ENCODE assay signal across 1 cellular context in the genomic region with DNA sequence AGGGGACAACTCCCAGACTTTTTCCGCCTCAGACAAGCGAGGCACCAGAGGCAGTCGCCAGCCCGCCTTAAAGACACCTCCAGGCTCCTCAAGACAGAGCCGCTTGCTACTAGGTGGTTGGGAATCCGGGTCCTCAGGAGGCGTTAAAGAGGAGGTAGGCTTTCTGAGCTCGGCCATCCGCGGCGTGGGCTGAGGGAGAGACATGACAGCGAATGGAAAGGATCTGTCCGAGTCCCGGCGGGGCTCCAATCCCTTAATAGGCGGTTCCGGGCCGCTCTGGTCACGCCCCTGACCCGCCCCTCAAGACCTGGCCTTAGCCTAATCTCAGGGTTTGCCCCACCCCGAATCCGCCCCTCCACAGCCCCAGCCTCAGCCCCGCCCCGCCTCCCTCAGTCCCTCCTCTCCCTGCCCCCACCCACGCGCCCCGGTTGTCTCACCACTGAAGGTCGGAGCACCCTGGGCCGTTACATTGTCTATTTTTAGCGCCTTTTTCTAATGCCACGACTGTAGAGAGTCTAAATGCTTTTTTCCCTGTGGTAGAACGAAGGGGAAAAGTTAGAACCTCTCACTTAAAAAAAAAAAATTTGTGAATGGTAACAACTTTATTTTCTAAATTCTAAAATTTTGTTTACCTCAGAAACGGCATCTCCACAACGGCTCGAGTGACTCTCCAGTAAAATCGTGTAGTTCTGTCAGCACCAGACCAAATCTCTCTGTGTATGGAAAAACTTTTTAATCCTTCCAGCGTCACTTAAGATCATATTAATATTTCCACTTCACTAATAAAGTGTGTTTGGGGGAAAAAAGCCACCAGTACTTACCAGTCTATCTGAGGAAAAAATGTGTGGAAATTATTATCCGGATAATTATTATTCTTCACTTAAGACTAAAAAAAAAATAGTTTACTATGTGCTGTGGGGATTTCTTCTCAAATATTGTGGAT.
A peak's percentile ranks its signal among the peaks of the same experiment; 100 is the strongest.
TF ChIP-seq lines count a peak whose summit lies in the region.

A gene (minus strand): TSS at position 229 of the 943 bp plus-strand sequence. CDS start 25 bp downstream, at position 204.

TF ChIP-seq in HepG2, 621 proteins besides CTCF, POLR2A, EP300 and RAD21 (continued from another document and continues in another):
- TF ChIP-seq, protein P1, sequence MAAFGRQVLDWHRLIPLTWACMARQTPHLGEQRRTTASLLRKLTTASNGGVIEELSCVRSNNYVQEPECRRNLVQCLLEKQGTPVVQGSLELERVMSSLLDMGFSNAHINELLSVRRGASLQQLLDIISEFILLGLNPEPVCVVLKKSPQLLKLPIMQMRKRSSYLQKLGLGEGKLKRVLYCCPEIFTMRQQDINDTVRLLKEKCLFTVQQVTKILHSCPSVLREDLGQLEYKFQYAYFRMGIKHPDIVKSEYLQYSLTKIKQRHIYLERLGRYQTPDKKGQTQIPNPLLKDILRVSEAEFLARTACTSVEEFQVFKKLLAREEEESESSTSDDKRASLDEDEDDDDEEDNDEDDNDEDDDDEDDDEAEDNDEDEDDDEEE (CRISPR knock-in tag; IDR thresholded peaks at IDR 0.05) = peak; percentile 51
- no peak for TF ChIP-seq PRPF4 (IDR thresholded peaks at IDR 0.05; ENCODE audit: low read depth, low read length, poor library complexity, severe bottlenecking)
- TF ChIP-seq, protein P2, sequence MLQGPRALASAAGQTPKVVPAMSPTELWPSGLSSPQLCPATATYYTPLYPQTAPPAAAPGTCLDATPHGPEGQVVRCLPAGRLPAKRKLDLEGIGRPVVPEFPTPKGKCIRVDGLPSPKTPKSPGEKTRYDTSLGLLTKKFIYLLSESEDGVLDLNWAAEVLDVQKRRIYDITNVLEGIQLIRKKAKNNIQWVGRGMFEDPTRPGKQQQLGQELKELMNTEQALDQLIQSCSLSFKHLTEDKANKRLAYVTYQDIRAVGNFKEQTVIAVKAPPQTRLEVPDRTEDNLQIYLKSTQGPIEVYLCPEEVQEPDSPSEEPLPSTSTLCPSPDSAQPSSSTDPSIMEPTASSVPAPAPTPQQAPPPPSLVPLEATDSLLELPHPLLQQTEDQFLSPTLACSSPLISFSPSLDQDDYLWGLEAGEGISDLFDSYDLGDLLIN (CRISPR knock-in tag; IDR thresholded peaks at IDR 0.05; ENCODE audit: borderline replicate concordance) = 0 out of 2 replicates have a peak, but pooled peaks have one; percentile 6
- TF ChIP-seq ZBTB7B (CRISPR knock-in tag; IDR thresholded peaks at IDR 0.05) = 0 out of 2 replicates have a peak, but pooled peaks have one; percentile 39
- TF ChIP-seq, protein P3, sequence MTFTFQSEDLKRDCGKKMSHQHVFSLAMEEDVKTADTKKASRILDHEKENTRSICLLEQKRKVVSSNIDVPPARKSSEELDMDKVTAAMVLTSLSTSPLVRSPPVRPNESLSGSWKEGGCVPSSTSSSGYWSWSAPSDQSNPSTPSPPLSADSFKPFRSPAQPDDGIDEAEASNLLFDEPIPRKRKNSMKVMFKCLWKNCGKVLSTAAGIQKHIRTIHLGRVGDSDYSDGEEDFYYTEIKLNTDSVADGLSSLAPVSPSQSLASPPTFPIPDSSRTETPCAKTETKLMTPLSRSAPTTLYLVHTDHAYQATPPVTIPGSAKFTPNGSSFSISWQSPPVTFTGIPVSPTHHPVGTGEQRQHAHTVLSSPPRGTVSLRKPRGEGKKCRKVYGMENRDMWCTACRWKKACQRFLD (CRISPR knock-in tag; IDR thresholded peaks at IDR 0.05; ENCODE audit: borderline replicate concordance) = no peak
- TF ChIP-seq MEF2D (CRISPR knock-in tag; IDR thresholded peaks at IDR 0.05) = peak; percentile 61; the same call in 1 of the 2 replicates
- TF ChIP-seq GABPB1 (CRISPR knock-in tag; IDR thresholded peaks at IDR 0.05) = peak; percentile 28; the same call in 1 of the 2 replicates
- TF ChIP-seq IKZF4 (CRISPR knock-in tag; IDR thresholded peaks at IDR 0.05; ENCODE audit: borderline replicate concordance, low read depth, not compliant biosample characterization) = peak; percentile 62
- TF ChIP-seq POLR2AphosphoS5 (IDR thresholded peaks at IDR 0.05; ENCODE audit: low read depth, low read length) = peak; percentile 46; the same call in 1 of the 2 replicates
- TF ChIP-seq NFRKB (IDR thresholded peaks at IDR 0.05) = no peak
- TF ChIP-seq, protein P4, sequence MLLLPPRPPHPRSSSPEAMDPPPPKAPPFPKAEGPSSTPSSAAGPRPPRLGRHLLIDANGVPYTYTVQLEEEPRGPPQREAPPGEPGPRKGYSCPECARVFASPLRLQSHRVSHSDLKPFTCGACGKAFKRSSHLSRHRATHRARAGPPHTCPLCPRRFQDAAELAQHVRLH (CRISPR knock-in tag; IDR thresholded peaks at IDR 0.05; ENCODE audit: borderline replicate concordance, low read depth) = no peak
- TF ChIP-seq, protein P5, sequence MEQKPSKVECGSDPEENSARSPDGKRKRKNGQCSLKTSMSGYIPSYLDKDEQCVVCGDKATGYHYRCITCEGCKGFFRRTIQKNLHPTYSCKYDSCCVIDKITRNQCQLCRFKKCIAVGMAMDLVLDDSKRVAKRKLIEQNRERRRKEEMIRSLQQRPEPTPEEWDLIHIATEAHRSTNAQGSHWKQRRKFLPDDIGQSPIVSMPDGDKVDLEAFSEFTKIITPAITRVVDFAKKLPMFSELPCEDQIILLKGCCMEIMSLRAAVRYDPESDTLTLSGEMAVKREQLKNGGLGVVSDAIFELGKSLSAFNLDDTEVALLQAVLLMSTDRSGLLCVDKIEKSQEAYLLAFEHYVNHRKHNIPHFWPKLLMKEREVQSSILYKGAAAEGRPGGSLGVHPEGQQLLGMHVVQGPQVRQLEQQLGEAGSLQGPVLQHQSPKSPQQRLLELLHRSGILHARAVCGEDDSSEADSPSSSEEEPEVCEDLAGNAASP (CRISPR knock-in tag; IDR thresholded peaks at IDR 0.05; ENCODE audit: borderline replicate concordance) = no peak
- no peak for TF ChIP-seq ZNF768 (CRISPR knock-in tag; IDR thresholded peaks at IDR 0.05)
- TF ChIP-seq, protein P6, sequence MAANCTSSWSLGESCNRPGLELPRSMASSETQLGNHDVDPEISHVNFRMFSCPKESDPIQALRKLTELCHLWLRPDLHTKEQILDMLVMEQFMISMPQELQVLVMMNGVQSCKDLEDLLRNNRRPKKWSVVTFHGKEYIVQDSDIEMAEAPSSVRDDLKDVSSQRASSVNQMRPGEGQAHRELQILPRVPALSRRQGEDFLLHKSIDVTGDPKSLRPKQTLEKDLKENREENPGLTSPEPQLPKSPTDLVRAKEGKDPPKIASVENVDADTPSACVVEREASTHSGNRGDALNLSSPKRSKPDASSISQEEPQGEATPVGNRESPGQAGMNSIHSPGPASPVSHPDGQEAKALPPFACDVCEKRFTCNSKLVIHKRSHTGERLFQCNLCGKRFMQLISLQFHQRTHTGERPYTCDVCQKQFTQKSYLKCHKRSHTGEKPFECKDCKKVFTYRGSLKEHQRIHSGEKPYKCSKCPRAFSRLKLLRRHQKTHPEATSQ (CRISPR knock-in tag; IDR thresholded peaks at IDR 0.05; ENCODE audit: borderline replicate concordance) = no peak
- TF ChIP-seq, protein P7, sequence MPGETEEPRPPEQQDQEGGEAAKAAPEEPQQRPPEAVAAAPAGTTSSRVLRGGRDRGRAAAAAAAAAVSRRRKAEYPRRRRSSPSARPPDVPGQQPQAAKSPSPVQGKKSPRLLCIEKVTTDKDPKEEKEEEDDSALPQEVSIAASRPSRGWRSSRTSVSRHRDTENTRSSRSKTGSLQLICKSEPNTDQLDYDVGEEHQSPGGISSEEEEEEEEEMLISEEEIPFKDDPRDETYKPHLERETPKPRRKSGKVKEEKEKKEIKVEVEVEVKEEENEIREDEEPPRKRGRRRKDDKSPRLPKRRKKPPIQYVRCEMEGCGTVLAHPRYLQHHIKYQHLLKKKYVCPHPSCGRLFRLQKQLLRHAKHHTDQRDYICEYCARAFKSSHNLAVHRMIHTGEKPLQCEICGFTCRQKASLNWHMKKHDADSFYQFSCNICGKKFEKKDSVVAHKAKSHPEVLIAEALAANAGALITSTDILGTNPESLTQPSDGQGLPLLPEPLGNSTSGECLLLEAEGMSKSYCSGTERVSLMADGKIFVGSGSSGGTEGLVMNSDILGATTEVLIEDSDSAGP (CRISPR knock-in tag; IDR thresholded peaks at IDR 0.05; ENCODE audit: borderline replicate concordance) = peak; percentile 43; the same call in 1 of the 2 replicates
- TF ChIP-seq ZNF24 (IDR thresholded peaks at IDR 0.05) = no peak
- TF ChIP-seq, protein P8, sequence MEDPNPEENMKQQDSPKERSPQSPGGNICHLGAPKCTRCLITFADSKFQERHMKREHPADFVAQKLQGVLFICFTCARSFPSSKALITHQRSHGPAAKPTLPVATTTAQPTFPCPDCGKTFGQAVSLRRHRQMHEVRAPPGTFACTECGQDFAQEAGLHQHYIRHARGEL (CRISPR knock-in tag; IDR thresholded peaks at IDR 0.05) = no peak
- TF ChIP-seq, protein P9, sequence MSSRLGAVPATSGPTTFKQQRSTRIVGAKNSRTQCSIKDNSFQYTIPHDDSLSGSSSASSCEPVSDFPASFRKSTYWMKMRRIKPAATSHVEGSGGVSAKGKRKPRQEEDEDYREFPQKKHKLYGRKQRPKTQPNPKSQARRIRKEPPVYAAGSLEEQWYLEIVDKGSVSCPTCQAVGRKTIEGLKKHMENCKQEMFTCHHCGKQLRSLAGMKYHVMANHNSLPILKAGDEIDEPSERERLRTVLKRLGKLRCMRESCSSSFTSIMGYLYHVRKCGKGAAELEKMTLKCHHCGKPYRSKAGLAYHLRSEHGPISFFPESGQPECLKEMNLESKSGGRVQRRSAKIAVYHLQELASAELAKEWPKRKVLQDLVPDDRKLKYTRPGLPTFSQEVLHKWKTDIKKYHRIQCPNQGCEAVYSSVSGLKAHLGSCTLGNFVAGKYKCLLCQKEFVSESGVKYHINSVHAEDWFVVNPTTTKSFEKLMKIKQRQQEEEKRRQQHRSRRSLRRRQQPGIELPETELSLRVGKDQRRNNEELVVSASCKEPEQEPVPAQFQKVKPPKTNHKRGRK (CRISPR knock-in tag; IDR thresholded peaks at IDR 0.05) = peak; percentile 69; the same call in 1 of the 2 replicates
- TF ChIP-seq, protein P10, sequence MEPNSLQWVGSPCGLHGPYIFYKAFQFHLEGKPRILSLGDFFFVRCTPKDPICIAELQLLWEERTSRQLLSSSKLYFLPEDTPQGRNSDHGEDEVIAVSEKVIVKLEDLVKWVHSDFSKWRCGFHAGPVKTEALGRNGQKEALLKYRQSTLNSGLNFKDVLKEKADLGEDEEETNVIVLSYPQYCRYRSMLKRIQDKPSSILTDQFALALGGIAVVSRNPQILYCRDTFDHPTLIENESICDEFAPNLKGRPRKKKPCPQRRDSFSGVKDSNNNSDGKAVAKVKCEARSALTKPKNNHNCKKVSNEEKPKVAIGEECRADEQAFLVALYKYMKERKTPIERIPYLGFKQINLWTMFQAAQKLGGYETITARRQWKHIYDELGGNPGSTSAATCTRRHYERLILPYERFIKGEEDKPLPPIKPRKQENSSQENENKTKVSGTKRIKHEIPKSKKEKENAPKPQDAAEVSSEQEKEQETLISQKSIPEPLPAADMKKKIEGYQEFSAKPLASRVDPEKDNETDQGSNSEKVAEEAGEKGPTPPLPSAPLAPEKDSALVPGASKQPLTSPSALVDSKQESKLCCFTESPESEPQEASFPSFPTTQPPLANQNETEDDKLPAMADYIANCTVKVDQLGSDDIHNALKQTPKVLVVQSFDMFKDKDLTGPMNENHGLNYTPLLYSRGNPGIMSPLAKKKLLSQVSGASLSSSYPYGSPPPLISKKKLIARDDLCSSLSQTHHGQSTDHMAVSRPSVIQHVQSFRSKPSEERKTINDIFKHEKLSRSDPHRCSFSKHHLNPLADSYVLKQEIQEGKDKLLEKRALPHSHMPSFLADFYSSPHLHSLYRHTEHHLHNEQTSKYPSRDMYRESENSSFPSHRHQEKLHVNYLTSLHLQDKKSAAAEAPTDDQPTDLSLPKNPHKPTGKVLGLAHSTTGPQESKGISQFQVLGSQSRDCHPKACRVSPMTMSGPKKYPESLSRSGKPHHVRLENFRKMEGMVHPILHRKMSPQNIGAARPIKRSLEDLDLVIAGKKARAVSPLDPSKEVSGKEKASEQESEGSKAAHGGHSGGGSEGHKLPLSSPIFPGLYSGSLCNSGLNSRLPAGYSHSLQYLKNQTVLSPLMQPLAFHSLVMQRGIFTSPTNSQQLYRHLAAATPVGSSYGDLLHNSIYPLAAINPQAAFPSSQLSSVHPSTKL (CRISPR knock-in tag; IDR thresholded peaks at IDR 0.05) = peak; percentile 31; the same call in 1 of the 2 replicates
- TF ChIP-seq KAT8 (CRISPR knock-in tag; IDR thresholded peaks at IDR 0.05) = peak; percentile 45; the same call in 1 of the 2 replicates
- TF ChIP-seq JUNB (CRISPR knock-in tag; IDR thresholded peaks at IDR 0.05; ENCODE audit: borderline replicate concordance) = no peak
- TF ChIP-seq SAP130 (CRISPR knock-in tag; IDR thresholded peaks at IDR 0.05; ENCODE audit: low read depth) = peak; percentile 58
- TF ChIP-seq, protein P11, sequence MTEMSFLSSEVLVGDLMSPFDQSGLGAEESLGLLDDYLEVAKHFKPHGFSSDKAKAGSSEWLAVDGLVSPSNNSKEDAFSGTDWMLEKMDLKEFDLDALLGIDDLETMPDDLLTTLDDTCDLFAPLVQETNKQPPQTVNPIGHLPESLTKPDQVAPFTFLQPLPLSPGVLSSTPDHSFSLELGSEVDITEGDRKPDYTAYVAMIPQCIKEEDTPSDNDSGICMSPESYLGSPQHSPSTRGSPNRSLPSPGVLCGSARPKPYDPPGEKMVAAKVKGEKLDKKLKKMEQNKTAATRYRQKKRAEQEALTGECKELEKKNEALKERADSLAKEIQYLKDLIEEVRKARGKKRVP (CRISPR knock-in tag; IDR thresholded peaks at IDR 0.05) = no peak
- TF ChIP-seq CBX2 (IDR thresholded peaks at IDR 0.05; ENCODE audit: low read depth, low read length) = peak; percentile 94
- no peak for TF ChIP-seq CBX2 (CRISPR knock-in tag; IDR thresholded peaks at IDR 0.05; ENCODE audit: low read depth)
- TF ChIP-seq, protein P12, sequence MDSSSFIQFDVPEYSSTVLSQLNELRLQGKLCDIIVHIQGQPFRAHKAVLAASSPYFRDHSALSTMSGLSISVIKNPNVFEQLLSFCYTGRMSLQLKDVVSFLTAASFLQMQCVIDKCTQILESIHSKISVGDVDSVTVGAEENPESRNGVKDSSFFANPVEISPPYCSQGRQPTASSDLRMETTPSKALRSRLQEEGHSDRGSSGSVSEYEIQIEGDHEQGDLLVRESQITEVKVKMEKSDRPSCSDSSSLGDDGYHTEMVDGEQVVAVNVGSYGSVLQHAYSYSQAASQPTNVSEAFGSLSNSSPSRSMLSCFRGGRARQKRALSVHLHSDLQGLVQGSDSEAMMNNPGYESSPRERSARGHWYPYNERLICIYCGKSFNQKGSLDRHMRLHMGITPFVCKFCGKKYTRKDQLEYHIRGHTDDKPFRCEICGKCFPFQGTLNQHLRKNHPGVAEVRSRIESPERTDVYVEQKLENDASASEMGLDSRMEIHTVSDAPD (CRISPR knock-in tag; IDR thresholded peaks at IDR 0.05) = no peak
- TF ChIP-seq, protein P13, sequence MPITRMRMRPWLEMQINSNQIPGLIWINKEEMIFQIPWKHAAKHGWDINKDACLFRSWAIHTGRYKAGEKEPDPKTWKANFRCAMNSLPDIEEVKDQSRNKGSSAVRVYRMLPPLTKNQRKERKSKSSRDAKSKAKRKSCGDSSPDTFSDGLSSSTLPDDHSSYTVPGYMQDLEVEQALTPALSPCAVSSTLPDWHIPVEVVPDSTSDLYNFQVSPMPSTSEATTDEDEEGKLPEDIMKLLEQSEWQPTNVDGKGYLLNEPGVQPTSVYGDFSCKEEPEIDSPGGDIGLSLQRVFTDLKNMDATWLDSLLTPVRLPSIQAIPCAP (CRISPR knock-in tag; IDR thresholded peaks at IDR 0.05; ENCODE audit: low read depth) = no peak
- TF ChIP-seq SKI (IDR thresholded peaks at IDR 0.05; ENCODE audit: partially characterized antibody) = no peak
